ENCODE assay signal across 1 cellular context in genomic region chr12:120640840-120641833, GRCh38.
TF ChIP-seq lines count a peak whose summit lies in the region.

No MANE protein-coding gene starts in this region.

TF ChIP-seq in K562, 482 proteins besides CTCF, POLR2A, EP300 and RAD21 (continued from another document and continues in another):
- peak; percentile 18 to 82; a peak in 2 of 4 replicates for TF ChIP-seq MAZ (CRISPR knock-in tag; conservative IDR thresholded peaks at IDR 0.05 in 1 of 2, IDR thresholded peaks at IDR 0.05 in 1 of 2)
- TF ChIP-seq CTBP1 (IDR thresholded peaks at IDR 0.05; ENCODE audit: borderline replicate concordance) = peak; percentile 40; the same call in 1 of the 2 replicates
- TF ChIP-seq FOXJ3 (CRISPR knock-in tag; IDR thresholded peaks at IDR 0.05) = 0 out of 2 replicates have a peak, but pooled peaks have one; percentile 29
- no peak; the same call in 1 of the 2 replicates for TF ChIP-seq ZFX (CRISPR knock-in tag; IDR thresholded peaks at IDR 0.05)
- TF ChIP-seq NCOA1 (IDR thresholded peaks at IDR 0.05; ENCODE audit: low read depth) = 0 out of 2 replicates have a peak, but pooled peaks have one; percentile 39
- peak; percentile 74; the same call in 1 of the 2 replicates for TF ChIP-seq ZBTB7A (IDR thresholded peaks at IDR 0.05; ENCODE audit: borderline replicate concordance, control insufficient read depth, low read depth, low read length)
- TF ChIP-seq CREB1 (IDR thresholded peaks at IDR 0.05) = no peak
- TF ChIP-seq CREB1 (CRISPR knock-in tag; IDR thresholded peaks at IDR 0.05) = peak; percentile 42; the same call in 1 of the 2 replicates
- TF ChIP-seq ZBTB5 (IDR thresholded peaks at IDR 0.05) = no peak
- TF ChIP-seq FOXP4 (CRISPR knock-in tag; IDR thresholded peaks at IDR 0.05; ENCODE audit: borderline replicate concordance) = peak; percentile 61; the same call in 1 of the 2 replicates
- TF ChIP-seq CBFB (CRISPR knock-in tag; IDR thresholded peaks at IDR 0.05) = no peak
- TF ChIP-seq RCOR1 (IDR thresholded peaks at IDR 0.05; ENCODE audit: borderline replicate concordance in 1 of 2, low read depth in 2 of 2, low read length in 2 of 2) = peak in 1 of 2 experiments; percentile 52; a peak in 2 of 4 replicates
- TF ChIP-seq ZNF639 (CRISPR knock-in tag; conservative IDR thresholded peaks at IDR 0.05 in 1 of 2, IDR thresholded peaks at IDR 0.05 in 1 of 2) = no peak
- TF ChIP-seq ZBTB11 (CRISPR knock-in tag; IDR thresholded peaks at IDR 0.05) = 0 out of 6 replicates have a peak, but pooled peaks of 1 of the 3 experiments have one; percentile 40
- peak in 1 of 2 experiments; percentile 6 for TF ChIP-seq E2F6 (IDR thresholded peaks at IDR 0.05; ENCODE audit: borderline replicate concordance in 1 of 2, extremely low read depth in 1 of 2, insufficient read depth in 1 of 2, insufficient read length in 1 of 2, low read depth in 1 of 2, low read length in 1 of 2, poor library complexity in 1 of 2, severe bottlenecking in 1 of 2)
- TF ChIP-seq SETDB1 (IDR thresholded peaks at IDR 0.05; ENCODE audit: low read length) = no peak
- TF ChIP-seq NKRF (IDR thresholded peaks at IDR 0.05; ENCODE audit: borderline replicate concordance) = 0 out of 2 replicates have a peak, but pooled peaks have one; percentile 38
- no peak for TF ChIP-seq PTRF (tag; IDR thresholded peaks at IDR 0.05)
- no peak for TF ChIP-seq RBM14 (IDR thresholded peaks at IDR 0.05; ENCODE audit: borderline replicate concordance, insufficient read depth, low read depth, low read length)
- TF ChIP-seq AFF1 (IDR thresholded peaks at IDR 0.05; ENCODE audit: low read depth in 1 of 2, partially characterized antibody in 2 of 2) = peak in 1 of 2 experiments; percentile 62
- TF ChIP-seq FOXP1 (CRISPR knock-in tag; IDR thresholded peaks at IDR 0.05) = peak; percentile 35; the same call in 1 of the 2 replicates
- peak in 1 of 2 experiments; percentile 92; a peak in 1 of 4 replicates for TF ChIP-seq SIN3A (IDR thresholded peaks at IDR 0.05; ENCODE audit: borderline replicate concordance in 2 of 2, control insufficient read depth in 1 of 2, low read depth in 2 of 2, low read length in 2 of 2)
- no peak for TF ChIP-seq PATZ1 (CRISPR knock-in tag; IDR thresholded peaks at IDR 0.05; ENCODE audit: borderline replicate concordance)
- TF ChIP-seq MNT (conservative IDR thresholded peaks at IDR 0.05) = peak in 1 of 2 experiments; percentile 71; a peak in 2 of 4 replicates
- TF ChIP-seq MECOM (CRISPR knock-in tag; IDR thresholded peaks at IDR 0.05) = 0 out of 2 replicates have a peak, but pooled peaks have one; percentile 27
- TF ChIP-seq ZNF511 (CRISPR knock-in tag; IDR thresholded peaks at IDR 0.05) = peak; percentile 84
- peak; percentile 98 for TF ChIP-seq ZNF263 (CRISPR knock-in tag; IDR thresholded peaks at IDR 0.05; ENCODE audit: borderline replicate concordance)
- 0 out of 4 replicates have a peak, but pooled peaks of 1 of the 2 experiments have one; percentile 42 for TF ChIP-seq FOXA3 (CRISPR knock-in tag; conservative IDR thresholded peaks at IDR 0.05 in 1 of 2, IDR thresholded peaks at IDR 0.05 in 1 of 2)
